ENCODE assay signal across 9 cellular contexts in genomic region chr1:52423771-52424170, GRCh38. TPM values are rescaled to one million over a fixed set of nuclear protein-coding genes. Genes with fewer than 3 reads are reported as not detected.
A peak's percentile ranks its signal among the peaks of the same experiment; 100 is the strongest.
DNase-seq lines count a peak whose midpoint lies in the region; ATAC-seq and TF ChIP-seq lines count a peak whose summit lies in the region.
"Had no signal": no experiment of that assay in that cellular context is flagged by ENCODE, and none has a peak within 500 bp of the region (broad histone marks: within the 10 kb centered on the region; RNA-seq: fewer than 3 reads in every experiment).

No MANE protein-coding gene starts in this region.

- TF ChIP-seq POLR2A in breast epithelium (IDR thresholded peaks at IDR 0.05): no peak

- no peaks in the 10 kb centered on the region for H4K20me1 ChIP-seq in GM23248 (ENCODE audit: insufficient read depth)

- peaks cover 28% of the 10 kb centered on the region for H3K36me3 Mint-ChIP-seq in CD4-positive, CD25-positive, alpha-beta regulatory T cell
- H3K36me3 Mint-ChIP-seq in activated naive CD8-positive, alpha-beta T cell: peaks cover 13% of the 10 kb centered on the region

- no peaks in the 10 kb centered on the region for H3K27me3 ChIP-seq in CD4-positive, CD25-positive, alpha-beta regulatory T cell (ENCODE audit: control insufficient read depth, insufficient read depth, low read length)
- H3K27me3 ChIP-seq in GM23248 (replicated peaks; ENCODE audit: insufficient read depth): no peaks in the 10 kb centered on the region
- H3K27me3 ChIP-seq in BE2C: no peaks in the 10 kb centered on the region
- H3K27me3 ChIP-seq in breast epithelium: no peaks in the 10 kb centered on the region

- H3K4me3 Mint-ChIP-seq in CD4-positive, CD25-positive, alpha-beta regulatory T cell: peak overlapping the region; percentile 34 to 83 (median 64)
- H3K4me3 Mint-ChIP-seq in activated naive CD8-positive, alpha-beta T cell: peak overlapping the region; percentile 69

- 55 to 67% methylated on average over 9 of the region's 9 CpGs for WGBS in GM23248 (ENCODE audit: low coverage in 1 of 2, low lambda C conversion rate in 2 of 2, missing lambda C conversion rate in 2 of 2), 2 experiments

- no peaks in the 10 kb centered on the region for H3K9me3 Mint-ChIP-seq in CD4-positive, CD25-positive, alpha-beta regulatory T cell
- no peaks in the 10 kb centered on the region for H3K9me3 Mint-ChIP-seq in activated naive CD8-positive, alpha-beta T cell (ENCODE audit: low read depth)

- TF ChIP-seq CTCF in BE2C (IDR thresholded peaks at IDR 0.05; ENCODE audit: low read depth, low read length) (no peak), breast epithelium (IDR thresholded peaks at IDR 0.05) (no peak)

- no peaks in the 10 kb centered on the region for H3K9me3 ChIP-seq in CD4-positive, CD25-positive, alpha-beta regulatory T cell (ENCODE audit: control insufficient read depth in 2 of 2, low read length in 2 of 2)
- H3K9me3 ChIP-seq in GM23248 (ENCODE audit: low read depth) (no peaks in the 10 kb centered on the region), BE2C (no peaks in the 10 kb centered on the region), breast epithelium (no peaks in the 10 kb centered on the region)

- ATAC-seq in CD4-positive, CD25-positive, alpha-beta regulatory T cell (ENCODE audit: low read depth in 2 of 2): peak; percentile 90 to 92

- H3K27me3 Mint-ChIP-seq in CD4-positive, CD25-positive, alpha-beta regulatory T cell: no peaks in the 10 kb centered on the region
- H3K27me3 Mint-ChIP-seq in activated naive CD8-positive, alpha-beta T cell: no peaks in the 10 kb centered on the region

- H3F3A ChIP-seq in GM23248 (ENCODE audit: insufficient read depth): peaks cover 44% of the 10 kb centered on the region

- H2AFZ ChIP-seq in GM23248: no peak overlapping the region

- intact Hi-C loops in breast epithelium (cut with DNase I; ENCODE audit: low total_unique reads): no loop called here

- H3K9me2 ChIP-seq in GM23248 (ENCODE audit: insufficient read depth): no peaks in the 10 kb centered on the region

- H3K4me1 Mint-ChIP-seq in CD4-positive, CD25-positive, alpha-beta regulatory T cell: peaks cover 36 to 51% (median 44%) of the 10 kb centered on the region in 4 donors
- H3K4me1 Mint-ChIP-seq in activated naive CD8-positive, alpha-beta T cell (ENCODE audit: low read depth): peaks cover 54% of the 10 kb centered on the region

- in situ Hi-C loops in ACHN (cut with HindIII; ENCODE audit: low pct_ligation_motif_present, low pct_unique_long_range_greater_than_20kb, low sequenced_read_pairs) (no loop called here), GM23248 (cut with MboI) (no loop called here)

- H3K79me2 ChIP-seq in GM23248 (ENCODE audit: insufficient read depth): no peaks in the 10 kb centered on the region

- peaks cover 23% of the 10 kb centered on the region for H3K4me1 ChIP-seq in CD4-positive, CD25-positive, alpha-beta regulatory T cell (ENCODE audit: control insufficient read depth, insufficient read depth, low read length, poor library complexity, severe bottlenecking)
- peaks cover 15% of the 10 kb centered on the region for H3K4me1 ChIP-seq in GM23248 (ENCODE audit: insufficient read depth)
- no peaks in the 10 kb centered on the region; the same call in 1 of the 2 replicates for H3K4me1 ChIP-seq in BE2C
- H3K4me1 ChIP-seq in breast epithelium: no peaks in the 10 kb centered on the region

- H3K27ac Mint-ChIP-seq in CD4-positive, CD25-positive, alpha-beta regulatory T cell: peak overlapping the region; percentile 90 to 95 (median 90)
- H3K27ac Mint-ChIP-seq in activated naive CD8-positive, alpha-beta T cell: peak overlapping the region; percentile 94

- peak; percentile 38 to 90 (median 79) for DNase-seq in CD4-positive, CD25-positive, alpha-beta regulatory T cell
- peak; percentile 22 to 31 for DNase-seq in activated CD4-positive, alpha-beta T cell treated with anti-CD3 and anti-CD28 coated beads for 24 hours (ENCODE audit: low read depth in 2 of 2)
- peak; percentile 65 for DNase-seq in stimulated activated CD4-positive, alpha-beta T cell treated with anti-CD3 and anti-CD28 coated beads, Interleukin-15, amount 100 ng/mL, for 24 hours
- no peak for DNase-seq in ACHN
- no peak for DNase-seq in GM23248
- DNase-seq in BE2C: no peak
- DNase-seq in breast epithelium (ENCODE audit: low spot score in 2 of 2): no peak
- DNase-seq: NCI-H748 treated with DMSO at 0.1 percent for 48 hours had no signal

- no peak overlapping the region for H3K4me2 ChIP-seq in GM23248 (ENCODE audit: unreplicated experiment)

- no peak overlapping the region for H3K9ac ChIP-seq in GM23248

- H3K27ac ChIP-seq in CD4-positive, CD25-positive, alpha-beta regulatory T cell (ENCODE audit: insufficient read depth, low read length, poor library complexity, severe bottlenecking): peak overlapping the region; percentile 76
- no peak overlapping the region for H3K27ac ChIP-seq in GM23248
- H3K27ac ChIP-seq in breast epithelium: no peak overlapping the region

- H3K4me3 ChIP-seq in CD4-positive, CD25-positive, alpha-beta regulatory T cell (ENCODE audit: low read depth, low read length): peak overlapping the region; percentile 75
- H3K4me3 ChIP-seq in GM23248: no peak overlapping the region
- no peak overlapping the region for H3K4me3 ChIP-seq in BE2C (ENCODE audit: low read depth, low read length)
- no peak overlapping the region for H3K4me3 ChIP-seq in breast epithelium

- peaks cover 28% of the 10 kb centered on the region for H3K36me3 ChIP-seq in CD4-positive, CD25-positive, alpha-beta regulatory T cell (ENCODE audit: control insufficient read depth, insufficient read depth, low read length)
- H3K36me3 ChIP-seq in GM23248 (ENCODE audit: low read depth) (peaks cover 28% of the 10 kb centered on the region), BE2C (no peaks in the 10 kb centered on the region; the same call in 1 of the 2 replicates), breast epithelium (peaks cover 4% of the 10 kb centered on the region)

RNA-seq across cellular contexts. Expression of gene PRPF38A, which starts 19.4 kb away (rescaled TPM):
- total RNA-seq in CD4-positive, CD25-positive, alpha-beta regulatory T cell: 64.4 TPM
- polyA plus RNA-seq in CD4-positive, CD25-positive, alpha-beta regulatory T cell: 10 to 100 TPM; 38.9 to 43.6 (median 41.1) TPM
- total RNA-seq in GM23248 (2014; rRNA removed; shearing (Covaris generic)): 6.1 and 14.8 TPM in 2 replicates
- polyA plus RNA-seq in GM23248 (2016; fragmentation: Nextera tagmentation; extraction: Ambion mirVana): 27.0 and 27.3 TPM in 2 replicates
- 56.5 TPM for polyA plus RNA-seq in BE2C (2012; ENCODE audit: insufficient read depth, insufficient read length, low read depth)
- total RNA-seq in breast epithelium: 10 to 100 TPM; 13.1 to 20.9 (median 19.7) TPM

RNA-seq across cellular contexts. Expression of gene ORC1, which starts 19.5 kb away (rescaled TPM):
- 3.0 TPM for total RNA-seq in CD4-positive, CD25-positive, alpha-beta regulatory T cell
- 1 to 10 TPM in 3 of 4 donors, under 1 TPM in 1; 0.32 to 2.4 (median 1.5) TPM for polyA plus RNA-seq in CD4-positive, CD25-positive, alpha-beta regulatory T cell
- 1.9 and 3.4 TPM in 2 replicates for total RNA-seq in GM23248 (2014; rRNA removed; shearing (Covaris generic))
- 1.4 and 1.9 TPM in 2 replicates for polyA plus RNA-seq in GM23248 (2016; fragmentation: Nextera tagmentation; extraction: Ambion mirVana)
- 0.91 TPM for polyA plus RNA-seq in BE2C (2012; ENCODE audit: insufficient read depth, insufficient read length, low read depth)
- total RNA-seq in breast epithelium: under 1 TPM; 0.33 to 0.96 (median 0.73) TPM

RNA-seq across cellular contexts. Expression of gene CC2D1B, which starts 57.8 kb away (rescaled TPM):
- total RNA-seq in CD4-positive, CD25-positive, alpha-beta regulatory T cell: 51.4 TPM
- polyA plus RNA-seq in CD4-positive, CD25-positive, alpha-beta regulatory T cell: 10 to 100 TPM in 1 of 4 donors, 1 to 10 TPM in 3; 4.1 to 11.7 (median 5.8) TPM
- 29.6 and 37.2 TPM in 2 replicates for total RNA-seq in GM23248 (2014; rRNA removed; shearing (Covaris generic))
- 12.6 and 13.2 TPM in 2 replicates for polyA plus RNA-seq in GM23248 (2016; fragmentation: Nextera tagmentation; extraction: Ambion mirVana)
- 13.2 TPM for polyA plus RNA-seq in BE2C (2012; ENCODE audit: insufficient read depth, insufficient read length, low read depth)
- 10 to 100 TPM; 25.2 to 33.1 (median 33.1) TPM for total RNA-seq in breast epithelium

Comparison
In these comparisons a context has a peak if more than half of its experiments do, and no peak if none do; other contexts are left out.
1. DNase-seq: peak in CD4-positive, CD25-positive, alpha-beta regulatory T cell (3 of 3), activated CD4-positive, alpha-beta T cell treated with anti-CD3 and anti-CD28 coated beads for 24 hours (2 of 2) and stimulated activated CD4-positive, alpha-beta T cell treated with anti-CD3 and anti-CD28 coated beads, Interleukin-15, amount 100 ng/mL, for 24 hours (single experiment); none in ACHN (single experiment), GM23248 (single experiment), BE2C (single experiment) and breast epithelium (0 of 2).